In genomic region chr22:27576815-27577564, GRCh38 we compare ENCODE assay signal across 16 cellular contexts.
DNase-seq lines count a peak whose midpoint lies in the region; ATAC-seq and TF ChIP-seq lines count a peak whose summit lies in the region.
"Had no signal": no experiment of that assay in that cellular context is flagged by ENCODE, and none has a peak within 500 bp of the region (broad histone marks: within the 10 kb centered on the region; RNA-seq: fewer than 3 reads in every experiment).

No MANE protein-coding gene starts in this region.

- no peak for ATAC-seq in GM18517 (IDR thresholded peaks at IDR 0.05; ENCODE audit: unreplicated experiment)
- ATAC-seq: activated T-helper 17 cell treated with anti-CD3 and anti-CD28 coated beads, Interleukin-2, amount 50 U/mL, for 72 hours; SK-N-SH treated with all-trans-retinoic acid at 6 μM for 48 hours had no signal

- no peaks in the 10 kb centered on the region for H3K9me3 Mint-ChIP-seq in nephron
- no peaks in the 10 kb centered on the region for H3K9me3 Mint-ChIP-seq in activated T-helper 1 cell treated with anti-CD3 and anti-CD28 coated beads, Interleukin-12 subunit alpha, Interleukin-12 subunit beta, Interleukin-2, Interleukin-4 antibody, amounts not matched to agents 30 ng/mL and 10 ng/mL and 1 ng/mL, durations not matched to agents 14 hours and 24 hours and 36 hours
- H3K9me3 Mint-ChIP-seq: activated CD4-positive, alpha-beta memory T cell treated with anti-CD3 and anti-CD28 coated beads, Interleukin-2, amount 10 ng/mL, durations not matched to agents 7 days and 5 days had no signal

- H3K36me3 Mint-ChIP-seq in nephron (ENCODE audit: low read depth), result no peaks in the 10 kb centered on the region
- no peaks in the 10 kb centered on the region for H3K36me3 Mint-ChIP-seq in activated T-helper 1 cell treated with anti-CD3 and anti-CD28 coated beads, Interleukin-12 subunit alpha, Interleukin-12 subunit beta, Interleukin-2, Interleukin-4 antibody, amounts not matched to agents 30 ng/mL and 10 ng/mL and 1 ng/mL, durations not matched to agents 14 hours and 24 hours and 36 hours (ENCODE audit: low read depth)

- intact Hi-C loops in activated T-helper 1 cell treated with anti-CD3 and anti-CD28 coated beads, Interleukin-12 subunit alpha, Interleukin-12 subunit beta, Interleukin-2, Interleukin-4 antibody, amounts not matched to agents 30 ng/mL and 10 ng/mL and 1 ng/mL, durations not matched to agents 14 hours and 24 hours and 36 hours (cut with micrococcal nuclease), result no loop called here

- TF ChIP-seq CTCF in AG10803 (conservative IDR thresholded peaks at IDR 0.05; ENCODE audit: low read length) (no peak), astrocyte of the spinal cord (IDR thresholded peaks at IDR 0.05; ENCODE audit: low read depth, low read length) (no peak), nephron (IDR thresholded peaks at IDR 0.05; ENCODE audit: unreplicated experiment in 3 of 3) (no peak)

- peaks cover 78% of the 10 kb centered on the region for H3K4me1 Mint-ChIP-seq in nephron
- no peaks in the 10 kb centered on the region for H3K4me1 Mint-ChIP-seq in activated T-helper 1 cell treated with anti-CD3 and anti-CD28 coated beads, Interleukin-12 subunit alpha, Interleukin-12 subunit beta, Interleukin-2, Interleukin-4 antibody, amounts not matched to agents 30 ng/mL and 10 ng/mL and 1 ng/mL, durations not matched to agents 14 hours and 24 hours and 36 hours (ENCODE audit: low read depth)
- H3K4me1 Mint-ChIP-seq: activated CD4-positive, alpha-beta memory T cell treated with anti-CD3 and anti-CD28 coated beads, Interleukin-2, amount 10 ng/mL, durations not matched to agents 7 days and 5 days; activated T-helper 17 cell treated with anti-CD3 and anti-CD28 coated beads, Interleukin-2, amount 50 U/mL, for 72 hours had no signal

- H3K4me3 ChIP-seq in AG10803 (ENCODE audit: low read length), result no peak overlapping the region
- H3K4me3 ChIP-seq in astrocyte of the spinal cord (ENCODE audit: low read depth, low read length), result no peak overlapping the region

- H3K4me3 Mint-ChIP-seq in nephron, result peak overlapping the region; percentile 12 to 36 (median 16)
- H3K4me3 Mint-ChIP-seq in activated T-helper 1 cell treated with anti-CD3 and anti-CD28 coated beads, Interleukin-12 subunit alpha, Interleukin-12 subunit beta, Interleukin-2, Interleukin-4 antibody, amounts not matched to agents 30 ng/mL and 10 ng/mL and 1 ng/mL, durations not matched to agents 14 hours and 24 hours and 36 hours, result no peak overlapping the region
- H3K4me3 Mint-ChIP-seq: activated CD4-positive, alpha-beta memory T cell treated with anti-CD3 and anti-CD28 coated beads, Interleukin-2, amount 10 ng/mL, durations not matched to agents 7 days and 5 days; activated T-helper 17 cell treated with anti-CD3 and anti-CD28 coated beads, Interleukin-2, amount 50 U/mL, for 72 hours had no signal

- peaks cover 22% of the 10 kb centered on the region for H3K27me3 Mint-ChIP-seq in nephron (ENCODE audit: low read depth)
- peaks cover 2% of the 10 kb centered on the region for H3K27me3 Mint-ChIP-seq in activated T-helper 1 cell treated with anti-CD3 and anti-CD28 coated beads, Interleukin-12 subunit alpha, Interleukin-12 subunit beta, Interleukin-2, Interleukin-4 antibody, amounts not matched to agents 30 ng/mL and 10 ng/mL and 1 ng/mL, durations not matched to agents 14 hours and 24 hours and 36 hours (ENCODE audit: insufficient read depth)
- H3K27me3 Mint-ChIP-seq: activated CD4-positive, alpha-beta memory T cell treated with anti-CD3 and anti-CD28 coated beads, Interleukin-2, amount 10 ng/mL, durations not matched to agents 7 days and 5 days had no signal

- DNase-seq in AG10803 (ENCODE audit: low read depth) (peak; percentile 44), astrocyte of the spinal cord (ENCODE audit: low read depth, low spot score) (peak; percentile 80), glomerular visceral epithelial cell (ENCODE audit: extremely low spot score) (peak; percentile 5), iPS-NIHi11 (ENCODE audit: low spot score) (no peak), amygdala (lab: John Stamatoyannopoulos, UW) (no peak)
- DNase-seq in activated T-helper 1 cell treated with anti-CD3 and anti-CD28 coated beads, Interleukin-12 subunit alpha, Interleukin-12 subunit beta, Interleukin-2, Interleukin-4 antibody, amounts not matched to agents 30 ng/mL and 10 ng/mL and 1 ng/mL, durations not matched to agents 14 hours and 24 hours and 36 hours (ENCODE audit: low spot score), result no peak
- DNase-seq: ACHN; activated CD4-positive, alpha-beta memory T cell treated with anti-CD3 and anti-CD28 coated beads, Interleukin-2, amount 10 ng/mL, durations not matched to agents 7 days and 5 days; aorta; Caco-2; HCEC 1CT; NCI-H2081 had no signal

- peak overlapping the region; percentile 93 to 98 (median 97) for H3K27ac Mint-ChIP-seq in nephron
- H3K27ac Mint-ChIP-seq in activated T-helper 1 cell treated with anti-CD3 and anti-CD28 coated beads, Interleukin-12 subunit alpha, Interleukin-12 subunit beta, Interleukin-2, Interleukin-4 antibody, amounts not matched to agents 30 ng/mL and 10 ng/mL and 1 ng/mL, durations not matched to agents 14 hours and 24 hours and 36 hours, result no peak overlapping the region
- H3K27ac Mint-ChIP-seq: activated CD4-positive, alpha-beta memory T cell treated with anti-CD3 and anti-CD28 coated beads, Interleukin-2, amount 10 ng/mL, durations not matched to agents 7 days and 5 days; activated T-helper 17 cell treated with anti-CD3 and anti-CD28 coated beads, Interleukin-2, amount 50 U/mL, for 72 hours had no signal

- in situ Hi-C loops in astrocyte of the spinal cord (cut with HindIII; ENCODE audit: low sequenced_read_pairs), result no loop called here

Comparison
In these comparisons a context has a peak if more than half of its experiments do, and no peak if none do; other contexts are left out.
1. DNase-seq: peak in AG10803 (single experiment), astrocyte of the spinal cord (single experiment) and glomerular visceral epithelial cell (single experiment); none in iPS-NIHi11 (single experiment), amygdala (0 of 56) and activated T-helper 1 cell treated with anti-CD3 and anti-CD28 coated beads, Interleukin-12 subunit alpha, Interleukin-12 subunit beta, Interleukin-2, Interleukin-4 antibody, amounts not matched to agents 30 ng/mL and 10 ng/mL and 1 ng/mL, durations not matched to agents 14 hours and 24 hours and 36 hours (single experiment).